21 cellular contexts compared by ENCODE assay signal in the genomic region with DNA sequence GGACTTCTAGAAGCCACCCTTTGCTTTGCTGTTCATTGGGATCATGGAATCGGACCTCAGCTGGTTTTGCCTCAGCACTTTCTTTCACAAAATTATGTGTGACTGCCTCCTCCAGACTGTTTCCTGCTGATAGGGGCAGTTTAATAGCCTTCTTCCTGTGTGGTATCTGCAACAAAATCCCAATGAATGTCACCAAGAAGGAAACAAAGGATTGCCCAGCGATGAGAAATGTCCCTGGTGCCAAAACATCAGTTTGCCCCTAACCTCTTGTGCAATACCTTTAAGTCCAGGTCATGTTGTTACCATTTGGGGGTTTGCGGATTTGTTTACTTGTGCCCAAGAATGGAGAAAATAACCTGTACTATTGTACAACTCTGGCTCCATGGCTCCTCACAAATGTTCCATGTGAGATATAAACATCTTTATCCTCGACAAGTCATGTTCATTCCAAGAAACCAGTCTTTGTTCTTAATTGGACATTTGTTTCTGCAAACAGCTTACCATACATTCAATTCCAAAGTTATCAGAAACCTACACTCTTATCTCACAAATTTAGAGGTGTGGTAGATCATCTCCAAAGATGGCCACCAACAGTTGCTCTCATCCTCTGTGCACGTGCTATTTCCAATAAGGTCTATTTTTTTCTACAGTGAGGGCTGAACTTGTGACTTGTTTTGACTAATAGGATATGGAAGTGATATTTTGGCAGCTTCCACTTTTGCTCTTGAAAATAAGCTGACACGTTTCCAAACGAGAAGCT. TPM values are rescaled to one million over a fixed set of nuclear protein-coding genes. Genes with fewer than 3 reads are reported as not detected.
DNase-seq lines count a peak whose midpoint lies in the region; ATAC-seq, FAIRE-seq and TF ChIP-seq lines count a peak whose summit lies in the region.
"Had no signal": no experiment of that assay in that cellular context is flagged by ENCODE, and none has a peak within 500 bp of the region (broad histone marks: within the 10 kb centered on the region; RNA-seq: fewer than 3 reads in every experiment).

No MANE protein-coding gene starts in this region.

- no peak overlapping the region for H3K4me3 Mint-ChIP-seq in chondrocyte (ENCODE audit: unreplicated experiment)
- H3K4me3 Mint-ChIP-seq: activated CD4-positive, alpha-beta memory T cell treated with anti-CD3 and anti-CD28 coated beads for 36 hours; naive thymus-derived CD8-positive, alpha-beta T cell; stimulated activated memory B cell treated with anti-CD40 and anti-IgM and Interleukin-4, amounts not matched to agents 10 μg/mL and 1 μg/mL and 100 μg/mL, for 72 hours had no signal

- no peak overlapping the region for H3K18ac ChIP-seq in mesenchymal stem cell (ENCODE audit: low read depth in 1 of 2, low read length in 2 of 2)

- H3K9me3 ChIP-seq in BLaER1 treated with 17β-estradiol and CSF1 and Interleukin-3, amounts not matched to agents 10 nM and 100 nM (replicated peaks in 1 of 11) = peaks cover 0 to 17% (median 9%) of the 10 kb centered on the region in 11 experiments; a peak in 10 of 22 replicates
- H3K9me3 ChIP-seq in K562 (replicated peaks; ENCODE audit: control insufficient read depth, insufficient read depth, low read depth, low read length) (no peaks in the 10 kb centered on the region), mesenchymal stem cell (ENCODE audit: control insufficient read depth, low read length) (no peaks in the 10 kb centered on the region), gastrocnemius medialis (no peaks in the 10 kb centered on the region)
- H3K9me3 ChIP-seq: HAP-1, uterus had no signal

- no peaks in the 10 kb centered on the region for H3K27me3 ChIP-seq in BLaER1 treated with 17β-estradiol and CSF1 and Interleukin-3, amounts not matched to agents 10 nM and 100 nM
- no peaks in the 10 kb centered on the region for H3K27me3 ChIP-seq in K562 (ENCODE audit: control insufficient read depth in 2 of 2, insufficient read depth in 2 of 2, low read length in 2 of 2)
- no peaks in the 10 kb centered on the region for H3K27me3 ChIP-seq in mesenchymal stem cell (ENCODE audit: control insufficient read depth in 1 of 2, insufficient read depth in 1 of 2, low read length in 2 of 2)
- H3K27me3 ChIP-seq in gastrocnemius medialis = no peaks in the 10 kb centered on the region
- H3K27me3 ChIP-seq: uterus had no signal

- WGBS in K562 (ENCODE audit: insufficient coverage, low coverage, missing lambda C conversion rate) = 39% methylated on average over 7 of the region's 7 CpGs
- 79% methylated on average over 7 of the region's 7 CpGs for WGBS in mesenchymal stem cell

- TF ChIP-seq POLR2A in K562 (conservative IDR thresholded peaks at IDR 0.05) = no peak
- TF ChIP-seq POLR2A in gastrocnemius medialis (IDR thresholded peaks at IDR 0.05) = no peak

- no peak overlapping the region for H2BK15ac ChIP-seq in mesenchymal stem cell (ENCODE audit: low read depth, poor library complexity, severe bottlenecking)

- TF ChIP-seq EP300 in K562 (IDR thresholded peaks at IDR 0.05; ENCODE audit: low read length) = peak; percentile 93

- H3K79me2 ChIP-seq in K562 (ENCODE audit: control insufficient read depth, insufficient read depth, low read length) = no peaks in the 10 kb centered on the region

- TF ChIP-seq CTCF in K562 (IDR thresholded peaks at IDR 0.05 in 2 of 3, conservative IDR thresholded peaks at IDR 0.05 in 1 of 3; ENCODE audit: insufficient read depth in 2 of 3, low read depth in 1 of 3, low read length in 3 of 3) (no peak), chondrocyte (IDR thresholded peaks at IDR 0.05) (no peak), gastrocnemius medialis (IDR thresholded peaks at IDR 0.05 in 4 of 5, conservative IDR thresholded peaks at IDR 0.05 in 1 of 5) (no peak)

- no peak overlapping the region for H2BK5ac ChIP-seq in mesenchymal stem cell (ENCODE audit: low read depth, low read length, poor library complexity, severe bottlenecking)

- FAIRE-seq in K562 (lab: Jason Lieb, UNC) = peak; percentile 82
- FAIRE-seq: G401.6 had no signal

- no peak overlapping the region for H3K23ac ChIP-seq in mesenchymal stem cell (ENCODE audit: low read length in 2 of 2)

- no peaks in the 10 kb centered on the region for H3K27me3 Mint-ChIP-seq in chondrocyte (ENCODE audit: low read depth)
- H3K27me3 Mint-ChIP-seq: activated CD4-positive, alpha-beta memory T cell treated with anti-CD3 and anti-CD28 coated beads for 36 hours; naive thymus-derived CD8-positive, alpha-beta T cell; progenitor cell of endocrine pancreas; stimulated activated memory B cell treated with anti-CD40 and anti-IgM and Interleukin-4, amounts not matched to agents 10 μg/mL and 1 μg/mL and 100 μg/mL, for 72 hours had no signal

- CTCF ChIA-PET in K562 (lab: Yijun Ruan, JAX; ENCODE audit: low intra/inter-chr PET ratio) = no interaction called here

- in situ Hi-C loops in K562 (cut with MboI) (no loop called here), gastrocnemius medialis (cut with MboI; ENCODE audit: low sequenced_read_pairs in 4 of 4) (no loop called here)

- BruUV-seq in K562 (replicated peaks; lab: Mats Ljungman, UMichigan) = no TSS peak

- ATAC-seq in K562 (peak; percentile 80), HG03045 (IDR thresholded peaks at IDR 0.05; ENCODE audit: unreplicated experiment) (no peak), gastrocnemius medialis (no peak)
- ATAC-seq: left ventricle myocardium superior; naive thymus-derived CD8-positive, alpha-beta T cell; SK-N-SH treated with all-trans-retinoic acid at 6 μM for 48 hours; stimulated activated memory B cell treated with anti-CD40 and anti-IgM and Interleukin-4, amounts not matched to agents 10 μg/mL and 1 μg/mL and 100 μg/mL, for 72 hours had no signal

- no peaks in the 10 kb centered on the region for H3K9me1 ChIP-seq in K562 (ENCODE audit: control insufficient read depth, insufficient read depth, low read length)

- POLR2A ChIA-PET in K562 (lab: Yijun Ruan, JAX) = interaction anchor here (0.6 to 1.7 kb wide), 7 partner anchors 7 to 196 kb away, joined by 3 to 5 read pairs (median 3); a partner anchor contains a TSS

- DNase-seq in Kasumi-1 (lab: John Stamatoyannopoulos, UW) (peak; percentile 52 to 66), K562 (ENCODE audit: extremely low read depth in 1 of 4, low spot score in 3 of 4) (peak in 2 of 4 experiments; percentile 44 to 59), mesenchymal stem cell (no peak), islet precursor cell (no peak), chondrocyte (ENCODE audit: low spot score) (no peak), gastrocnemius medialis (no peak)
- DNase-seq: activated CD4-positive, alpha-beta memory T cell treated with anti-CD3 and anti-CD28 coated beads for 36 hours; activated T-cell treated with anti-CD3 and anti-CD28 coated beads, Interleukin-2, amount 50 U/mL, for 48 hours; Calu3; foreskin fibroblast; left ventricle myocardium superior; naive thymus-derived CD8-positive, alpha-beta T cell; NCI-H526 treated with DMSO at 0.1 percent for 48 hours; uterus had no signal

- no peak overlapping the region for H2BK120ac ChIP-seq in mesenchymal stem cell (ENCODE audit: low read depth, low read length)

- no peak overlapping the region for H4K91ac ChIP-seq in mesenchymal stem cell (ENCODE audit: low read length)

- TF ChIP-seq RAD21 in K562 (CRISPR knock-in tag; conservative IDR thresholded peaks at IDR 0.05 in 1 of 2, IDR thresholded peaks at IDR 0.05 in 1 of 2) = peak in 1 of 2 experiments; percentile 10; a peak in 2 of 4 replicates

- H3K36me3 ChIP-seq in BLaER1 treated with 17β-estradiol and CSF1 and Interleukin-3, amounts not matched to agents 10 nM and 100 nM = peaks cover 36 to 72% (median 68%) of the 10 kb centered on the region in 11 experiments
- H3K36me3 ChIP-seq in K562 (ENCODE audit: control insufficient read depth, insufficient read depth, low read length) (peaks cover 50% of the 10 kb centered on the region), mesenchymal stem cell (ENCODE audit: control insufficient read depth in 1 of 2, insufficient read depth in 2 of 2, low read depth in 1 of 2, low read length in 2 of 2) (peaks cover 8 to 51% of the 10 kb centered on the region in 2 experiments), gastrocnemius medialis (peaks cover 0 to 2% of the 10 kb centered on the region in 2 donors)
- H3K36me3 ChIP-seq: uterus had no signal

- H3K4me3 ChIP-seq in BLaER1 treated with 17β-estradiol and CSF1 and Interleukin-3, amounts not matched to agents 10 nM and 100 nM = no peak overlapping the region
- no peak overlapping the region for H3K4me3 ChIP-seq in K562
- no peak overlapping the region for H3K4me3 ChIP-seq in mesenchymal stem cell (ENCODE audit: insufficient read depth in 1 of 2, low read depth in 1 of 2, low read length in 2 of 2)
- no peak overlapping the region for H3K4me3 ChIP-seq in gastrocnemius medialis
- H3K4me3 ChIP-seq: HAP-1, uterus had no signal

- H3K36me3 Mint-ChIP-seq in chondrocyte (ENCODE audit: low read depth) = peaks cover 17% of the 10 kb centered on the region

- H3K4me2 ChIP-seq in BLaER1 treated with 17β-estradiol and CSF1 and Interleukin-3, amounts not matched to agents 10 nM and 100 nM = peak overlapping the region; percentile 28 to 89 (median 78)
- H3K4me2 ChIP-seq in K562 (ENCODE audit: insufficient read depth, low read length) (peak overlapping the region; percentile 23), mesenchymal stem cell (ENCODE audit: low read length, poor library complexity, severe bottlenecking) (no peak overlapping the region)

- H3K14ac ChIP-seq in mesenchymal stem cell (ENCODE audit: low read length in 2 of 2) = no peak overlapping the region

- no peak overlapping the region for H2BK12ac ChIP-seq in mesenchymal stem cell (ENCODE audit: low read length in 2 of 2)

- H3K27ac Mint-ChIP-seq in chondrocyte (ENCODE audit: unreplicated experiment) = no peak overlapping the region
- H3K27ac Mint-ChIP-seq: activated CD4-positive, alpha-beta memory T cell treated with anti-CD3 and anti-CD28 coated beads for 36 hours; progenitor cell of endocrine pancreas; stimulated activated memory B cell treated with anti-CD40 and anti-IgM and Interleukin-4, amounts not matched to agents 10 μg/mL and 1 μg/mL and 100 μg/mL, for 72 hours had no signal

- H3K4me1 ChIP-seq in BLaER1 treated with 17β-estradiol and CSF1 and Interleukin-3, amounts not matched to agents 10 nM and 100 nM = peaks cover 70 to 100% (median 89%) of the 10 kb centered on the region in 10 experiments
- peaks cover 0 to 17% of the 10 kb centered on the region in 2 experiments; a peak in 3 of 5 replicates for H3K4me1 ChIP-seq in K562 (replicated peaks in 1 of 2; ENCODE audit: control insufficient read depth in 2 of 2, insufficient read depth in 2 of 2, low read length in 2 of 2)
- H3K4me1 ChIP-seq in mesenchymal stem cell (ENCODE audit: control insufficient read depth, insufficient read depth, low read depth, low read length) = peaks cover 28% of the 10 kb centered on the region
- H3K4me1 ChIP-seq in gastrocnemius medialis = peaks cover 35 to 55% of the 10 kb centered on the region in 2 donors

- peak overlapping the region; percentile 51 for H2AK5ac ChIP-seq in mesenchymal stem cell (ENCODE audit: low read length, severe bottlenecking)

- peak overlapping the region in 1 of 11 experiments; percentile 35; a peak in 3 of 22 replicates for H3K9ac ChIP-seq in BLaER1 treated with 17β-estradiol and CSF1 and Interleukin-3, amounts not matched to agents 10 nM and 100 nM
- H3K9ac ChIP-seq in K562 (ENCODE audit: insufficient read depth in 1 of 2, low read depth in 2 of 2, low read length in 2 of 2) = no peak overlapping the region; a peak in 1 of 4 replicates
- no peak overlapping the region for H3K9ac ChIP-seq in mesenchymal stem cell (ENCODE audit: low read length)

- H3K4ac ChIP-seq in mesenchymal stem cell (ENCODE audit: low read depth in 1 of 2, low read length in 2 of 2) = no peak overlapping the region

- H2AFZ ChIP-seq in K562 (ENCODE audit: low read depth, low read length) (no peak overlapping the region), mesenchymal stem cell (ENCODE audit: low read depth, low read length) (no peak overlapping the region)

- intact Hi-C loops in K562 (cut with micrococcal nuclease) (no loop called here), gastrocnemius medialis (cut with DNase I; ENCODE audit: low total_unique reads) (no loop called here)

- H4K8ac ChIP-seq in mesenchymal stem cell (ENCODE audit: low read length) = no peak overlapping the region

- no peaks in the 10 kb centered on the region for H4K20me1 ChIP-seq in BLaER1 treated with 17β-estradiol and CSF1 and Interleukin-3, amounts not matched to agents 10 nM and 100 nM
- no peaks in the 10 kb centered on the region for H4K20me1 ChIP-seq in K562 (replicated peaks; ENCODE audit: control insufficient read depth, insufficient read depth, low read length)

- peaks cover 61% of the 10 kb centered on the region for H3K4me1 Mint-ChIP-seq in chondrocyte (ENCODE audit: low read depth)

- H3K79me1 ChIP-seq in mesenchymal stem cell (replicated peaks; ENCODE audit: low read length, poor library complexity, severe bottlenecking) = peaks cover 8% of the 10 kb centered on the region

- no peaks in the 10 kb centered on the region for H3K9me3 Mint-ChIP-seq in chondrocyte (ENCODE audit: low read depth)
- H3K9me3 Mint-ChIP-seq: activated CD4-positive, alpha-beta memory T cell treated with anti-CD3 and anti-CD28 coated beads for 36 hours; naive thymus-derived CD8-positive, alpha-beta T cell; stimulated activated memory B cell treated with anti-CD40 and anti-IgM and Interleukin-4, amounts not matched to agents 10 μg/mL and 1 μg/mL and 100 μg/mL, for 72 hours had no signal

- H3K27ac ChIP-seq in BLaER1 treated with 17β-estradiol and CSF1 and Interleukin-3, amounts not matched to agents 10 nM and 100 nM = peak overlapping the region; percentile 3 to 79 (median 49); a peak in 17 of 22 replicates
- H3K27ac ChIP-seq in K562 (ENCODE audit: extremely low read depth, low read depth, low read length) (peak overlapping the region; percentile 42; the same call in 2 of the 3 replicates), mesenchymal stem cell (ENCODE audit: low read length, poor library complexity, severe bottlenecking) (no peak overlapping the region), gastrocnemius medialis (peak overlapping the region in 2 of 4 donors; percentile 38 to 46)

RNA-seq across cellular contexts. Expression of a gene that starts 14.8 kb away (rescaled TPM):
- not detected in 2 replicates for total RNA-seq in K562 (2011; cell fraction: chromatin; rRNA removed; ENCODE audit: low replicate concordance)
- total RNA-seq in K562 (2011; cell fraction: nucleolus; rRNA removed) = not detected in 2 replicates
- not detected in 2 replicates for total RNA-seq in K562 (2011; cell fraction: nucleoplasm; rRNA removed)
- total RNA-seq in K562 (2014; rRNA removed) (not detected in 2 replicates), K562 (2014; rRNA removed; fragmentation: Illumina TruSeq; extraction: Trizol) (not detected in 2 replicates), K562 (2015; rRNA removed; fragmentation: Illumina TruSeq; extraction: Trizol) (not detected in 2 replicates), K562 (2021) (not detected in 2 replicates), chondrocyte (not detected in 3 replicates), gastrocnemius medialis (not detected)
- polyA plus RNA-seq in K562 (2011; rRNA removed) (not detected in 2 replicates), K562 (2014; fragmentation: Illumina TruSeq; extraction: Trizol) (not detected in 2 replicates), K562 (2014; fragmentation: Nextera tagmentation; extraction: Ambion mirVana) (under 1 TPM in 1 of 2 experiments, not detected in 1; 0.17 TPM), K562 (2014; rRNA removed) (not detected in 2 replicates)
- polyA plus RNA-seq in K562 (2011; cell fraction: cytosol; rRNA removed) = not detected in 2 replicates
- polyA plus RNA-seq in K562 (2011; cell fraction: nucleus; rRNA removed) = not detected in 2 replicates
- not detected in 2 replicates for polyA plus RNA-seq in K562 (2012)
- not detected in 2 replicates for polyA minus RNA-seq in K562 (2011; rRNA and poly(A)+ RNA removed)
- polyA minus RNA-seq in K562 (2011; cell fraction: cytosol; rRNA and poly(A)+ RNA removed) = not detected in 2 replicates
- not detected in 2 replicates for polyA minus RNA-seq in K562 (2011; cell fraction: nucleus; rRNA and poly(A)+ RNA removed)
- not detected for polyA plus RNA-seq in mesenchymal stem cell (2013, experiment 1 of 2)
- not detected for polyA plus RNA-seq in mesenchymal stem cell (2013, experiment 2 of 2)
- total RNA-seq: activated CD4-positive, alpha-beta memory T cell treated with anti-CD3 and anti-CD28 coated beads for 36 hours; Calu3; left ventricle myocardium superior; naive thymus-derived CD8-positive, alpha-beta T cell; progenitor cell of endocrine pancreas had no signal
- polyA plus RNA-seq: naive thymus-derived CD8-positive, alpha-beta T cell had no signal

RNA-seq across cellular contexts. Expression of a gene that starts 44.5 kb away (rescaled TPM):
- total RNA-seq in K562 (2011; cell fraction: chromatin; rRNA removed; ENCODE audit: low replicate concordance) = 98.7 and 143 TPM in 2 replicates
- 42.4 and 42.8 TPM in 2 replicates for total RNA-seq in K562 (2011; cell fraction: nucleolus; rRNA removed)
- total RNA-seq in K562 (2011; cell fraction: nucleoplasm; rRNA removed) = 98.0 and 135 TPM in 2 replicates
- total RNA-seq in K562 (2014; rRNA removed) = 26.6 and 34.8 TPM in 2 replicates
- 37.7 and 42.2 TPM in 2 replicates for total RNA-seq in K562 (2014; rRNA removed; fragmentation: Illumina TruSeq; extraction: Trizol)
- 35.6 and 36.1 TPM in 2 replicates for total RNA-seq in K562 (2015; rRNA removed; fragmentation: Illumina TruSeq; extraction: Trizol)
- 52.8 and 57.3 TPM in 2 replicates for total RNA-seq in K562 (2021)
- 20.6 and 39.3 TPM in 2 replicates for polyA plus RNA-seq in K562 (2011; rRNA removed)
- 14.3 and 28.7 TPM in 2 replicates for polyA plus RNA-seq in K562 (2011; cell fraction: cytosol; rRNA removed)
- polyA plus RNA-seq in K562 (2011; cell fraction: nucleus; rRNA removed) = 53.9 and 59.1 TPM in 2 replicates
- 24.3 and 34.3 TPM in 2 replicates for polyA plus RNA-seq in K562 (2012)
- 36.1 and 39.1 TPM in 2 replicates for polyA plus RNA-seq in K562 (2014; fragmentation: Illumina TruSeq; extraction: Trizol)
- 10 to 100 TPM; 10.8 to 10.9 TPM for polyA plus RNA-seq in K562 (2014; fragmentation: Nextera tagmentation; extraction: Ambion mirVana)
- 18.3 and 20.5 TPM in 2 replicates for polyA plus RNA-seq in K562 (2014; rRNA removed)
- 52.7 and 64.3 TPM in 2 replicates for polyA minus RNA-seq in K562 (2011; rRNA and poly(A)+ RNA removed)
- polyA minus RNA-seq in K562 (2011; cell fraction: cytosol; rRNA and poly(A)+ RNA removed) = 34.6 and 39.4 TPM in 2 replicates
- polyA minus RNA-seq in K562 (2011; cell fraction: nucleus; rRNA and poly(A)+ RNA removed) = 31.5 and 52.3 TPM in 2 replicates
- 22.5 TPM for polyA plus RNA-seq in mesenchymal stem cell (2013, experiment 1 of 2)
- polyA plus RNA-seq in mesenchymal stem cell (2013, experiment 2 of 2) = 25.7 TPM
- total RNA-seq in chondrocyte = 32.0 to 42.8 TPM (median 33.1 TPM) in 3 replicates
- 10 to 100 TPM; 32.6 to 49.8 (median 45.2) TPM for total RNA-seq in gastrocnemius medialis

Comparison
In these comparisons a context has a peak if more than half of its experiments do, and no peak if none do; other contexts are left out.
1. DNase-seq: peak in Kasumi-1 (2 of 2); none in mesenchymal stem cell (single experiment), islet precursor cell (single experiment), chondrocyte (single experiment) and gastrocnemius medialis (0 of 2).